ENCODE assay signal across 9 cellular contexts in the genomic region with DNA sequence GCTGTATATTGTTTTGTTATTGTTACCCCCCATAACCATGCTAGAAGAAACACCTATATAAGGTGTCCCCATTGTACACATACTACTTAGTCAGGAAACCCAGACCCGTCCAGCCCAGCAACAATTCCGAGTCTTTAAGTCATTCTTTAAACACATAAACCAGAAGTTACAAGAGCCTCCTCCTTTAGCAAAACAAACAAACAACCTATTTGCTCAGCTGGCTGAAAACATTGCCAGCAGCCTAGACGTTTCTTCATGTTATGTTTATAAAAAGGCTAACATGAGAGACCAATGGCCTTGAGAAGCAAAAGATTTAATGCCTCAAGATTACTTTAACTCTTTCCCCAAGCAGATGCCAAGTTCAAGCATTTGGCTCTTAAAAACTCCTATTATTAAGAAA. TPM values are rescaled to one million over a fixed set of nuclear protein-coding genes. Genes with fewer than 3 reads are reported as not detected.
DNase-seq lines count a peak whose midpoint lies in the region; ATAC-seq and TF ChIP-seq lines count a peak whose summit lies in the region.
"Had no signal": no experiment of that assay in that cellular context is flagged by ENCODE, and none has a peak within 500 bp of the region (broad histone marks: within the 10 kb centered on the region; RNA-seq: fewer than 3 reads in every experiment).

No MANE protein-coding gene starts in this region.

- no peak for TF ChIP-seq POLR2A in thyroid gland (IDR thresholded peaks at IDR 0.05)

- no peaks in the 10 kb centered on the region for H3K36me3 ChIP-seq in thyroid gland

- H3K27ac ChIP-seq in thyroid gland, result peak overlapping the region; percentile 64 to 90 (median 77)

- H3K9me3 Mint-ChIP-seq in activated T-cell treated with anti-CD3 and anti-CD28 coated beads, Interleukin-2, amount 50 U/mL, for 24 hours, result no peaks in the 10 kb centered on the region
- no peaks in the 10 kb centered on the region for H3K9me3 Mint-ChIP-seq in activated naive CD4-positive, alpha-beta T cell treated with anti-CD3 and anti-CD28 coated beads, Interleukin-2, amount 50 U/mL, for 72 hours

- H3K4me3 Mint-ChIP-seq in activated T-cell treated with anti-CD3 and anti-CD28 coated beads, Interleukin-2, amount 50 U/mL, for 24 hours, result peak overlapping the region; percentile 95

- intact Hi-C loops in thyroid gland (cut with DNase I), result no loop called here

- TF ChIP-seq CTCF in thyroid gland (IDR thresholded peaks at IDR 0.05), result no peak
- no peak for TF ChIP-seq CTCF in foreskin fibroblast (IDR thresholded peaks at IDR 0.05; ENCODE audit: low read depth, low read length)

- no peak for DNase-seq in activated T-cell treated with anti-CD3 and anti-CD28 coated beads, Interleukin-2, amount 50 U/mL, for 24 hours
- no peak for DNase-seq in activated T-cell treated with anti-CD3 and anti-CD28 coated beads for 4 hours
- DNase-seq in activated naive CD4-positive, alpha-beta T cell treated with anti-CD3 and anti-CD28 coated beads, Interleukin-2, amount 50 U/mL, for 72 hours (ENCODE audit: low spot score in 2 of 2), result no peak
- peak; percentile 15 for DNase-seq in left kidney (ENCODE audit: low read depth, low spot score)
- DNase-seq in thyroid gland, result no peak
- no peak for DNase-seq in foreskin fibroblast
- DNase-seq in AG08395 (ENCODE audit: low spot score), result no peak
- DNase-seq: NCI-H510A had no signal

- no peak for ATAC-seq in activated naive CD4-positive, alpha-beta T cell treated with anti-CD3 and anti-CD28 coated beads, Interleukin-2, amount 50 U/mL, for 72 hours
- no peak for ATAC-seq in GM19395 (IDR thresholded peaks at IDR 0.05; ENCODE audit: unreplicated experiment)

- H3K4me3 ChIP-seq in thyroid gland (replicated peaks in 1 of 3) (peak overlapping the region in 1 of 3 donors; percentile 80), foreskin fibroblast (ENCODE audit: low read depth in 1 of 2, low read length in 2 of 2) (no peak overlapping the region)

- 18 to 33% methylated on average over 3 of the region's 3 CpGs for WGBS in thyroid gland, 2 donors

- H3K27me3 ChIP-seq in thyroid gland, result no peaks in the 10 kb centered on the region

- peak overlapping the region; percentile 99 for H3K27ac Mint-ChIP-seq in activated T-cell treated with anti-CD3 and anti-CD28 coated beads, Interleukin-2, amount 50 U/mL, for 24 hours
- peak overlapping the region; percentile 72 to 98 for H3K27ac Mint-ChIP-seq in activated naive CD4-positive, alpha-beta T cell treated with anti-CD3 and anti-CD28 coated beads, Interleukin-2, amount 50 U/mL, for 72 hours

- no peaks in the 10 kb centered on the region for H3K27me3 Mint-ChIP-seq in activated T-cell treated with anti-CD3 and anti-CD28 coated beads, Interleukin-2, amount 50 U/mL, for 24 hours

- peaks cover 60 to 70% of the 10 kb centered on the region in 2 donors for H3K4me1 ChIP-seq in thyroid gland

- peaks cover 81% of the 10 kb centered on the region for H3K4me1 Mint-ChIP-seq in activated T-cell treated with anti-CD3 and anti-CD28 coated beads, Interleukin-2, amount 50 U/mL, for 24 hours (ENCODE audit: low read depth)

- H3K9me3 ChIP-seq in thyroid gland, result no peaks in the 10 kb centered on the region

- H3K36me3 Mint-ChIP-seq in activated T-cell treated with anti-CD3 and anti-CD28 coated beads, Interleukin-2, amount 50 U/mL, for 24 hours (ENCODE audit: low read depth), result peaks cover 62% of the 10 kb centered on the region
- peaks cover 9 to 19% of the 10 kb centered on the region in 2 donors for H3K36me3 Mint-ChIP-seq in activated naive CD4-positive, alpha-beta T cell treated with anti-CD3 and anti-CD28 coated beads, Interleukin-2, amount 50 U/mL, for 72 hours

RNA-seq across cellular contexts. Expression of a gene that starts 1.4 kb away (rescaled TPM):
- total RNA-seq in activated naive CD4-positive, alpha-beta T cell treated with anti-CD3 and anti-CD28 coated beads, Interleukin-2, amount 50 U/mL, for 72 hours, result 10 to 100 TPM; 22.1 to 29.2 TPM
- 10 to 100 TPM; 28.2 to 61.8 (median 47.7) TPM for total RNA-seq in thyroid gland

RNA-seq across cellular contexts. Expression of a gene that starts 1.4 kb away (rescaled TPM):
- total RNA-seq in activated naive CD4-positive, alpha-beta T cell treated with anti-CD3 and anti-CD28 coated beads, Interleukin-2, amount 50 U/mL, for 72 hours, result 10 to 100 TPM; 19.9 to 24.8 TPM
- 10 to 100 TPM; 36.4 to 56.4 (median 43.9) TPM for total RNA-seq in thyroid gland
